Comparison of ENCODE assay signal across 9 cellular contexts in the genomic region with DNA sequence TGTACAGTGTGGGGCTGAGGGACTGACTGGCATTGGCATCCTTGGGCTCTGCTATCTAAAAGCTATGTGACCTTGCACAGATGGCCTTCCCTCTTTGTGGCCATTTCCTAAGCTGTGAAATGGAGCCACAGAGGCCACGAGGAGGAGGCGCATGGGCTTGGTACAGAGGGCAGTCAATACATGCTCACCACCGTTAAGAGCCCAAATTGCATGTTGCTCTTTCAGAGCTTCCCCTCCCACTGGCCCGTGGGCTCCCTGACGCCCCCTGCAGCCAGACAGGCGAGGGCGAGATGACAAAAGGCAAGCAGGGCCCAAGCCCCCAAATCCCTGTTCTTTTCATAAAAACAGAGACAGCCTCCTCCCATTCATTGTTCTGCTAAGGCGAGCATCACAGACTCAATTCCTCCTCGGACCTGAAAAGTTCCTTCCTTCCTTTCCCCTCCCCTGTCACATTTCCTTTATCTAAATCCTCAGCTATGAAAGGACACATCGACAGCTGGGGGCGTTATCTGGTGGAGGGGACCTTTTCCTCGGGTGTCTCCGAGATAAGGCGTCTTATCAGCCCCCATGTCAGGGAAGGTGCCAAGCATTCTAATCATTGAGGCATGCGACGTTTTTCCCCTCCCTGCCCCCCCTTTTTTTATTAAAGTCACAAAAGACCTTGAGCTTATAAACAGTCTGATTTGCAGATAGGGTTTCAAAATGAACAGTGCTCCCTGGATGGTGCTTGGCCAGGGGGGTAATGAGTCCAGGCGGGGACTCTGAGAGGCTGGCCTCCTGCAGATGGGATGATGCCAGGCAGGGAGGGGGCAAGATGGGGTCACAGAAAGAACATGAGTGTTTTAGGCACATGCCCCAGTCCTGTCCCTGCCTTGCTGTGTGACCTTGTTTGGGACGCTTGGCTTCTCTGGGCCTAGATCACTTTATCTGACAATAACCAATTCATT. TPM values are rescaled to one million over a fixed set of nuclear protein-coding genes. Genes with fewer than 3 reads are reported as not detected.
DNase-seq lines count a peak whose midpoint lies in the region; ATAC-seq, FAIRE-seq and TF ChIP-seq lines count a peak whose summit lies in the region.
"Had no signal": no experiment of that assay in that cellular context is flagged by ENCODE, and none has a peak within 500 bp of the region (broad histone marks: within the 10 kb centered on the region; RNA-seq: fewer than 3 reads in every experiment).

No MANE protein-coding gene starts in this region.

- 0 out of 2 replicates have a peak, but pooled peaks cover 10% of the 10 kb centered on the region for H4K20me1 ChIP-seq in OCI-LY3 (ENCODE audit: insufficient read depth, low read length)

- H3K4me3 ChIP-seq in OCI-LY3 (ENCODE audit: low read length) (no peak overlapping the region), small intestine (ENCODE audit: low read depth in 1 of 2, low read length in 2 of 2) (no peak overlapping the region)

- H3K9ac ChIP-seq in OCI-LY3 (ENCODE audit: low read length): no peak overlapping the region

- H3K9me3 ChIP-seq in OCI-LY3 (ENCODE audit: insufficient read depth, low read length): no peaks in the 10 kb centered on the region
- H3K9me3 ChIP-seq in small intestine (ENCODE audit: control insufficient read depth, low read depth): no peaks in the 10 kb centered on the region

- no peaks in the 10 kb centered on the region for H3K36me3 Mint-ChIP-seq in activated T-cell treated with anti-CD3 and anti-CD28 coated beads, Interleukin-2, amount 50 U/mL, for 24 hours (ENCODE audit: low read depth)
- no peaks in the 10 kb centered on the region for H3K36me3 Mint-ChIP-seq in glutamatergic neuron (ENCODE audit: unreplicated experiment)

- DNase-seq in activated T-cell treated with anti-CD3 and anti-CD28 coated beads, Interleukin-2, amount 50 U/mL, for 1 hour: peak; percentile 21
- DNase-seq in activated T-cell treated with anti-CD3 and anti-CD28 coated beads, Interleukin-2, amount 50 U/mL, for 24 hours: no peak
- DNase-seq in glutamatergic neuron: peak; percentile 56
- peak; percentile 49 for DNase-seq in small intestine
- DNase-seq in G401 (ENCODE audit: low spot score): no peak
- no peak for DNase-seq in NCI-H510A treated with DMSO at 0.1 percent for 48 hours (lab: John Stamatoyannopoulos, UW)

- no peak overlapping the region for H2AFZ ChIP-seq in OCI-LY3 (ENCODE audit: low read depth, low read length)

- no peak overlapping the region for H3K27ac Mint-ChIP-seq in activated T-cell treated with anti-CD3 and anti-CD28 coated beads, Interleukin-2, amount 50 U/mL, for 24 hours
- H3K27ac Mint-ChIP-seq in glutamatergic neuron (ENCODE audit: unreplicated experiment): peak overlapping the region; percentile 5

- H3K4me1 ChIP-seq in OCI-LY3 (ENCODE audit: low read length) (peaks cover 12% of the 10 kb centered on the region; the same call in 1 of the 2 replicates), small intestine (ENCODE audit: control insufficient read depth in 2 of 2, insufficient read depth in 1 of 2, low read depth in 1 of 2, low read length in 1 of 2) (peaks cover 1 to 15% of the 10 kb centered on the region in 2 donors)

- H3K27me3 ChIP-seq in OCI-LY3 (ENCODE audit: low read depth, low read length): no peaks in the 10 kb centered on the region
- H3K27me3 ChIP-seq in small intestine (ENCODE audit: control insufficient read depth in 2 of 2, insufficient read depth in 2 of 2, low read length in 2 of 2): no peaks in the 10 kb centered on the region

- no peaks in the 10 kb centered on the region for H3K79me2 ChIP-seq in OCI-LY3 (ENCODE audit: low read length)

- WGBS in small intestine, 3 donors: 10 to 33% (median 19%) methylated on average over 18 of the region's 18 CpGs

- in situ Hi-C loops in G401 (cut with HindIII; ENCODE audit: low sequenced_read_pairs): no loop called here

- H3K27me3 Mint-ChIP-seq in activated T-cell treated with anti-CD3 and anti-CD28 coated beads, Interleukin-2, amount 50 U/mL, for 24 hours: peaks cover 23% of the 10 kb centered on the region
- peaks cover 5% of the 10 kb centered on the region for H3K27me3 Mint-ChIP-seq in glutamatergic neuron (ENCODE audit: unreplicated experiment)

- H3K4me3 Mint-ChIP-seq in activated T-cell treated with anti-CD3 and anti-CD28 coated beads, Interleukin-2, amount 50 U/mL, for 24 hours: no peak overlapping the region
- H3K4me3 Mint-ChIP-seq in glutamatergic neuron (ENCODE audit: unreplicated experiment): no peak overlapping the region

- FAIRE-seq in small intestine (lab: Jason Lieb, UNC): no peak

- H3K36me3 ChIP-seq in OCI-LY3 (replicated peaks; ENCODE audit: low read depth, low read length) (no peaks in the 10 kb centered on the region), small intestine (ENCODE audit: control insufficient read depth in 2 of 2, insufficient read depth in 2 of 2, low read length in 2 of 2) (no peaks in the 10 kb centered on the region)

- H3K27ac ChIP-seq in OCI-LY3 (ENCODE audit: low read length) (no peak overlapping the region), small intestine (ENCODE audit: low read depth in 1 of 2, low read length in 1 of 2) (no peak overlapping the region)
- H3K27ac ChIP-seq: C4-2B had no signal

- no peak overlapping the region for H3K4me2 ChIP-seq in OCI-LY3 (ENCODE audit: low read length)

- no peak for ATAC-seq in GM21723 (IDR thresholded peaks at IDR 0.05; ENCODE audit: unreplicated experiment)

- H3K4me1 Mint-ChIP-seq in activated T-cell treated with anti-CD3 and anti-CD28 coated beads, Interleukin-2, amount 50 U/mL, for 24 hours (ENCODE audit: low read depth): no peaks in the 10 kb centered on the region
- H3K4me1 Mint-ChIP-seq in glutamatergic neuron (ENCODE audit: low read depth, unreplicated experiment): peaks cover 50% of the 10 kb centered on the region

- H3K9me3 Mint-ChIP-seq in activated T-cell treated with anti-CD3 and anti-CD28 coated beads, Interleukin-2, amount 50 U/mL, for 24 hours: no peaks in the 10 kb centered on the region
- peaks cover 3% of the 10 kb centered on the region for H3K9me3 Mint-ChIP-seq in glutamatergic neuron (ENCODE audit: unreplicated experiment)

- peak; percentile 33 for TF ChIP-seq CTCF in OCI-LY3 (IDR thresholded peaks at IDR 0.05; ENCODE audit: low read depth, low read length)
- no peak for TF ChIP-seq CTCF in glutamatergic neuron (IDR thresholded peaks at IDR 0.05; ENCODE audit: partially characterized antibody, unreplicated experiment)

RNA-seq across cellular contexts. Expression of gene FAM222A, which starts 26.4 kb away (rescaled TPM):
- total RNA-seq in glutamatergic neuron (ENCODE audit: unreplicated experiment): 18.1 TPM
- polyA plus RNA-seq in small intestine: 1 to 10 TPM; 1.6 to 7.5 (median 3.4) TPM
- total RNA-seq in G401 (2014; rRNA removed; shearing (Covaris generic)): 4.0 and 9.0 TPM in 2 replicates

Comparison
In these comparisons a context has a peak if more than half of its experiments do, and no peak if none do; other contexts are left out.
1. DNase-seq: peak in activated T-cell treated with anti-CD3 and anti-CD28 coated beads, Interleukin-2, amount 50 U/mL, for 1 hour (single experiment), glutamatergic neuron (single experiment) and small intestine (single experiment); none in activated T-cell treated with anti-CD3 and anti-CD28 coated beads, Interleukin-2, amount 50 U/mL, for 24 hours (single experiment), G401 (single experiment) and NCI-H510A treated with DMSO at 0.1 percent for 48 hours (single experiment).